10 cellular contexts compared by ENCODE assay signal in genomic region chr9:36625006-36625600, GRCh38. TPM values are rescaled to one million over a fixed set of nuclear protein-coding genes. Genes with fewer than 3 reads are reported as not detected.
DNase-seq lines count a peak whose midpoint lies in the region; ATAC-seq, FAIRE-seq and TF ChIP-seq lines count a peak whose summit lies in the region.
"Had no signal": no experiment of that assay in that cellular context is flagged by ENCODE, and none has a peak within 500 bp of the region (broad histone marks: within the 10 kb centered on the region; RNA-seq: fewer than 3 reads in every experiment).

No MANE protein-coding gene starts in this region.

- DNase-seq in CD14-positive monocyte (ENCODE audit: low spot score): no peak
- DNase-seq in RWPE2 (ENCODE audit: low spot score): no peak
- peak; percentile 92 for DNase-seq in fibroblast of the aortic adventitia (ENCODE audit: low read depth)
- no peak for DNase-seq in osteocyte (ENCODE audit: extremely low spot score, unreplicated experiment)
- DNase-seq in GM12891 (ENCODE audit: insufficient read length, low spot score): no peak
- no peak for DNase-seq in stimulated activated CD4-positive, alpha-beta T cell treated with anti-CD3 and anti-CD28 coated beads, Interleukin-12 subunit alpha, Interleukin-12 subunit beta, amount 100 ng/mL, for 4 hours
- DNase-seq: NCI-H345; stimulated activated CD4-positive, alpha-beta T cell treated with anti-CD3 and anti-CD28 coated beads, Interleukin-2, amount 100 ng/mL, for 48 hours had no signal

- H3K9me3 Mint-ChIP-seq in CD14-positive monocyte: no peaks in the 10 kb centered on the region
- H3K9me3 Mint-ChIP-seq in osteocyte (ENCODE audit: unreplicated experiment): no peaks in the 10 kb centered on the region

- peaks cover 50% of the 10 kb centered on the region for H3K36me3 ChIP-seq in RWPE2 (ENCODE audit: low read depth)

- peaks cover 0 to 2% (median 0%) of the 10 kb centered on the region in 3 donors for H3K27me3 Mint-ChIP-seq in CD14-positive monocyte (ENCODE audit: low read depth in 3 of 3)
- no peaks in the 10 kb centered on the region for H3K27me3 Mint-ChIP-seq in osteocyte (ENCODE audit: unreplicated experiment)

- H3K4me3 ChIP-seq in RWPE2 (ENCODE audit: severe bottlenecking): no peak overlapping the region
- peak overlapping the region; percentile 11 for H3K4me3 ChIP-seq in fibroblast of the aortic adventitia (ENCODE audit: low read depth, low read length)

- TF ChIP-seq POLR2A in GM12891 (IDR thresholded peaks at IDR 0.05; ENCODE audit: low read depth, low read length): no peak

- no peak for FAIRE-seq in GM12891 (lab: Jason Lieb, UNC)

- H3K9me3 ChIP-seq in RWPE2 (ENCODE audit: severe bottlenecking): no peaks in the 10 kb centered on the region

- H3K4me1 Mint-ChIP-seq in CD14-positive monocyte (no peaks in the 10 kb centered on the region), osteocyte (ENCODE audit: unreplicated experiment) (peaks cover 11% of the 10 kb centered on the region)

- no peak for TF ChIP-seq CTCF in CD14-positive monocyte (IDR thresholded peaks at IDR 0.05)
- TF ChIP-seq CTCF in RWPE2 (IDR thresholded peaks at IDR 0.05; ENCODE audit: poor library complexity, severe bottlenecking): no peak
- TF ChIP-seq CTCF in fibroblast of the aortic adventitia (IDR thresholded peaks at IDR 0.05; ENCODE audit: insufficient read depth, low read length): no peak
- no peak for TF ChIP-seq CTCF in osteocyte (IDR thresholded peaks at IDR 0.05)

- H3K4me3 Mint-ChIP-seq in CD14-positive monocyte (no peak overlapping the region), osteocyte (ENCODE audit: unreplicated experiment) (no peak overlapping the region)

- peak overlapping the region in 4 of 7 donors; percentile 8 to 34 (median 21) for H3K27ac Mint-ChIP-seq in CD14-positive monocyte
- peak overlapping the region; percentile 59 for H3K27ac Mint-ChIP-seq in osteocyte (ENCODE audit: unreplicated experiment)

- H3K27ac ChIP-seq in RWPE2 (ENCODE audit: poor library complexity, severe bottlenecking): peak overlapping the region; percentile 12

- intact Hi-C loops in CD14-positive monocyte (cut with micrococcal nuclease): no loop called here

- peaks cover 19% of the 10 kb centered on the region for H3K4me1 ChIP-seq in RWPE2 (ENCODE audit: insufficient read depth, poor library complexity, severe bottlenecking)

- peaks cover 23 to 57% of the 10 kb centered on the region in 2 donors for H3K36me3 Mint-ChIP-seq in CD14-positive monocyte
- H3K36me3 Mint-ChIP-seq in osteocyte (ENCODE audit: unreplicated experiment): no peaks in the 10 kb centered on the region

- ATAC-seq in RWPE2 (ENCODE audit: low read depth) (peak; percentile 89), HG02642 (IDR thresholded peaks at IDR 0.05; ENCODE audit: poor library complexity, unreplicated experiment) (no peak), HG02588 (IDR thresholded peaks at IDR 0.05; ENCODE audit: unreplicated experiment) (no peak)

- H3K27me3 ChIP-seq in RWPE2 (ENCODE audit: insufficient read depth, poor library complexity, severe bottlenecking): no peaks in the 10 kb centered on the region

TF ChIP-seq in GM12891, 5 proteins besides CTCF, POLR2A, EP300 and RAD21:
- TF ChIP-seq POU2F2 (IDR thresholded peaks at IDR 0.05; ENCODE audit: low read depth, low read length): no peak
- TF ChIP-seq POLR2AphosphoS5 (IDR thresholded peaks at IDR 0.05; ENCODE audit: low read depth, low read length): no peak
- no peak for TF ChIP-seq SPI1 (IDR thresholded peaks at IDR 0.05; ENCODE audit: low read depth, low read length)
- no peak for TF ChIP-seq TAF1 (IDR thresholded peaks at IDR 0.05; ENCODE audit: low read depth, low read length)

RNA-seq across cellular contexts. Expression of gene MELK, which starts 52.4 kb away (rescaled TPM):
- polyA plus RNA-seq in CD14-positive monocyte: not detected
- total RNA-seq in fibroblast of the aortic adventitia (ENCODE audit: low replicate concordance): 2.9 and 44.4 TPM in 2 replicates
- total RNA-seq in osteocyte: 11.0 and 12.5 TPM in 2 replicates
- 18.1 TPM for polyA plus RNA-seq in GM12891 (2012; ENCODE audit: low read depth, missing spikeins)
